1 cellular context compared by ENCODE assay signal in genomic region chr13:50071399-50071798, GRCh38.
TF ChIP-seq lines count a peak whose summit lies in the region.

No MANE protein-coding gene starts in this region.

TF ChIP-seq in IMR-90, 13 proteins besides CTCF, POLR2A, EP300 and RAD21:
- TF ChIP-seq, protein P1, sequence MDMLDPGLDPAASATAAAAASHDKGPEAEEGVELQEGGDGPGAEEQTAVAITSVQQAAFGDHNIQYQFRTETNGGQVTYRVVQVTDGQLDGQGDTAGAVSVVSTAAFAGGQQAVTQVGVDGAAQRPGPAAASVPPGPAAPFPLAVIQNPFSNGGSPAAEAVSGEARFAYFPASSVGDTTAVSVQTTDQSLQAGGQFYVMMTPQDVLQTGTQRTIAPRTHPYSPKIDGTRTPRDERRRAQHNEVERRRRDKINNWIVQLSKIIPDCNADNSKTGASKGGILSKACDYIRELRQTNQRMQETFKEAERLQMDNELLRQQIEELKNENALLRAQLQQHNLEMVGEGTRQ (IDR thresholded peaks at IDR 0.05; ENCODE audit: low read depth, low read length): no peak
- no peak for TF ChIP-seq RFX5 (IDR thresholded peaks at IDR 0.05; ENCODE audit: low read depth, low read length)
- TF ChIP-seq MAFK (IDR thresholded peaks at IDR 0.05; ENCODE audit: low read depth, low read length): no peak
- TF ChIP-seq MAZ (IDR thresholded peaks at IDR 0.05; ENCODE audit: borderline replicate concordance, low read depth, low read length): no peak
- no peak for TF ChIP-seq RCOR1 (IDR thresholded peaks at IDR 0.05; ENCODE audit: insufficient replicate concordance, low read length)
- no peak for TF ChIP-seq MXI1 (IDR thresholded peaks at IDR 0.05; ENCODE audit: borderline replicate concordance, low read depth, low read length)
- no peak for TF ChIP-seq NFE2L2 (IDR thresholded peaks at IDR 0.05; ENCODE audit: low read depth, low read length)
- TF ChIP-seq SMC3 (IDR thresholded peaks at IDR 0.05; ENCODE audit: low read depth, low read length): no peak
- no peak for TF ChIP-seq FOS (IDR thresholded peaks at IDR 0.05; ENCODE audit: low read depth, low read length)
- no peak for TF ChIP-seq CEBPB (IDR thresholded peaks at IDR 0.05; ENCODE audit: low read depth, low read length)
- no peak for TF ChIP-seq BHLHE40 (IDR thresholded peaks at IDR 0.05; ENCODE audit: low read depth, low read length)
- no peak for TF ChIP-seq CHD1 (IDR thresholded peaks at IDR 0.05; ENCODE audit: low read depth, low read length)
- no peak for TF ChIP-seq ELK1 (IDR thresholded peaks at IDR 0.05; ENCODE audit: borderline replicate concordance, low read depth, low read length)
